ENCODE assay signal across 1 cellular context in the genomic region with DNA sequence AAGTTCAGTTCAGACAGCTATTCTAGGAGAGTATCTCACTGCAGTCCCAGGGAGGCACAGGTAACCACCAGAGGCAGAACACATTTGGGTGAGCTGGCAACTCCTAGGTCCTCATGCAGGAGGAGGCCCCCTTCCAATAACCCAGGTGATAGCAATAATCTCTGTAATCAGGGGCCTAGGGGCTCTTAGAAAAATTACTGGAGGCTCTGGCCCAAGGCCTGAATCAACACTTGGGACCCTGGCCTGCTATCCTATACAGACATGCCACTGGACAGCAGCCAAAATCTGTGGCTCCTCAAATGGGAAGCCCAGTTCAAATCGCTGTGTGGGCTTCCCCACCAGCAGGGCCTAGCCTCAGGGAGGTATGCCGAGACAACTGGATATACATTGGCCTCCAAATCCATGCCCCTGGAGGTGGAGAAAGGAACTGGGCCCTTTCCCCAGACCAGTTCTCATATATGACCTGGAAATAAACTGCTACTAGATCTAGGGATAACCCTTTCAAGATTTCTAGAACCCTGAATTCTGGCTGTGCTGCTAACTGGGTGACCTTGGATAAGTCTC.
A peak's percentile ranks its signal among the peaks of the same experiment; 100 is the strongest.
TF ChIP-seq lines count a peak whose summit lies in the region.

No MANE protein-coding gene starts in this region.

TF ChIP-seq in HepG2, 621 proteins besides CTCF, POLR2A, EP300 and RAD21 (continues in another document):
- TF ChIP-seq ZNF788 (CRISPR knock-in tag; IDR thresholded peaks at IDR 0.05; ENCODE audit: borderline replicate concordance) (peak; percentile 18; the same call in 1 of the 2 replicates), PHF5A (CRISPR knock-in tag; IDR thresholded peaks at IDR 0.05; ENCODE audit: low read depth, unreplicated experiment) (no peak), ZNF772 (CRISPR knock-in tag; IDR thresholded peaks at IDR 0.05) (0 out of 2 replicates have a peak, but pooled peaks have one; percentile 38), ZBTB7B (CRISPR knock-in tag; IDR thresholded peaks at IDR 0.05) (peak; percentile 26; the same call in 1 of the 2 replicates), ZNF264 (CRISPR knock-in tag; IDR thresholded peaks at IDR 0.05) (no peak), ZBTB3 (CRISPR knock-in tag; IDR thresholded peaks at IDR 0.05; ENCODE audit: borderline replicate concordance, low read depth) (0 out of 2 replicates have a peak, but pooled peaks have one; percentile 43), TAF15 (IDR thresholded peaks at IDR 0.05; ENCODE audit: low read depth, low read length, poor library complexity, severe bottlenecking) (no peak), PHF8 (CRISPR knock-in tag; IDR thresholded peaks at IDR 0.05) (0 out of 2 replicates have a peak, but pooled peaks have one; percentile 32), ZNF230 (CRISPR knock-in tag; IDR thresholded peaks at IDR 0.05) (0 out of 2 replicates have a peak, but pooled peaks have one; percentile 70), ZFY (CRISPR knock-in tag; IDR thresholded peaks at IDR 0.05) (peak; percentile 79), MZF1 (CRISPR knock-in tag; IDR thresholded peaks at IDR 0.05; ENCODE audit: borderline replicate concordance) (no peak), MED1 (CRISPR knock-in tag; IDR thresholded peaks at IDR 0.05) (0 out of 2 replicates have a peak, but pooled peaks have one; percentile 2), SAP130 (CRISPR knock-in tag; IDR thresholded peaks at IDR 0.05; ENCODE audit: low read depth) (peak; percentile 34; the same call in 1 of the 2 replicates), ZNF556 (CRISPR knock-in tag; IDR thresholded peaks at IDR 0.05; ENCODE audit: borderline replicate concordance) (peak; percentile 83; the same call in 1 of the 2 replicates), GFI1 (CRISPR knock-in tag; IDR thresholded peaks at IDR 0.05; ENCODE audit: borderline replicate concordance) (peak; percentile 41; the same call in 1 of the 2 replicates), PAWR (CRISPR knock-in tag; IDR thresholded peaks at IDR 0.05; ENCODE audit: borderline replicate concordance) (peak; percentile 39; the same call in 1 of the 2 replicates), ZKSCAN8 (CRISPR knock-in tag; IDR thresholded peaks at IDR 0.05; ENCODE audit: borderline replicate concordance) (0 out of 2 replicates have a peak, but pooled peaks have one; percentile 1), ZNF629 (CRISPR knock-in tag; conservative IDR thresholded peaks at IDR 0.05) (0 out of 2 replicates have a peak, but pooled peaks have one; percentile 26), ZNF615 (CRISPR knock-in tag; IDR thresholded peaks at IDR 0.05; ENCODE audit: borderline replicate concordance) (peak; percentile 81; the same call in 1 of the 2 replicates), PHF21A (CRISPR knock-in tag; IDR thresholded peaks at IDR 0.05) (peak; percentile 68; the same call in 1 of the 2 replicates), ZNF430 (CRISPR knock-in tag; IDR thresholded peaks at IDR 0.05) (no peak), ELF4 (CRISPR knock-in tag; IDR thresholded peaks at IDR 0.05; ENCODE audit: borderline replicate concordance) (0 out of 2 replicates have a peak, but pooled peaks have one; percentile 43), GATAD1 (CRISPR knock-in tag; IDR thresholded peaks at IDR 0.05) (no peak), TEAD3 (CRISPR knock-in tag; optimal IDR thresholded peaks at IDR 0.05; ENCODE audit: borderline replicate concordance) (peak; percentile 56), SMYD3 (CRISPR knock-in tag; IDR thresholded peaks at IDR 0.05) (no peak), MAFF (IDR thresholded peaks at IDR 0.05; ENCODE audit: low read depth, low read length) (no peak), HNRNPK (IDR thresholded peaks at IDR 0.05; ENCODE audit: low read depth, low read length, poor library complexity, severe bottlenecking) (no peak), RBAK (CRISPR knock-in tag; IDR thresholded peaks at IDR 0.05) (no peak), HES4 (CRISPR knock-in tag; IDR thresholded peaks at IDR 0.05; ENCODE audit: borderline replicate concordance) (no peak), ZNF644 (CRISPR knock-in tag; IDR thresholded peaks at IDR 0.05; ENCODE audit: low read depth) (0 out of 2 replicates have a peak, but pooled peaks have one; percentile 30), ZNF12 (CRISPR knock-in tag; IDR thresholded peaks at IDR 0.05) (0 out of 2 replicates have a peak, but pooled peaks have one; percentile 51), ZNF274 (CRISPR knock-in tag; IDR thresholded peaks at IDR 0.05) (no peak), MEIS2 (CRISPR knock-in tag; IDR thresholded peaks at IDR 0.05) (no peak), SPEN (CRISPR knock-in tag; IDR thresholded peaks at IDR 0.05; ENCODE audit: low read depth) (0 out of 2 replicates have a peak, but pooled peaks have one; percentile 29), HDAC2 (CRISPR knock-in tag; IDR thresholded peaks at IDR 0.05) (0 out of 2 replicates have a peak, but pooled peaks have one; percentile 7), POLR2G (IDR thresholded peaks at IDR 0.05; ENCODE audit: low read depth, low read length) (peak; percentile 67), TEAD2 (CRISPR knock-in tag; IDR thresholded peaks at IDR 0.05) (no peak), AHR (CRISPR knock-in tag; IDR thresholded peaks at IDR 0.05) (0 out of 2 replicates have a peak, but pooled peaks have one; percentile 54)
- TF ChIP-seq, protein P1, sequence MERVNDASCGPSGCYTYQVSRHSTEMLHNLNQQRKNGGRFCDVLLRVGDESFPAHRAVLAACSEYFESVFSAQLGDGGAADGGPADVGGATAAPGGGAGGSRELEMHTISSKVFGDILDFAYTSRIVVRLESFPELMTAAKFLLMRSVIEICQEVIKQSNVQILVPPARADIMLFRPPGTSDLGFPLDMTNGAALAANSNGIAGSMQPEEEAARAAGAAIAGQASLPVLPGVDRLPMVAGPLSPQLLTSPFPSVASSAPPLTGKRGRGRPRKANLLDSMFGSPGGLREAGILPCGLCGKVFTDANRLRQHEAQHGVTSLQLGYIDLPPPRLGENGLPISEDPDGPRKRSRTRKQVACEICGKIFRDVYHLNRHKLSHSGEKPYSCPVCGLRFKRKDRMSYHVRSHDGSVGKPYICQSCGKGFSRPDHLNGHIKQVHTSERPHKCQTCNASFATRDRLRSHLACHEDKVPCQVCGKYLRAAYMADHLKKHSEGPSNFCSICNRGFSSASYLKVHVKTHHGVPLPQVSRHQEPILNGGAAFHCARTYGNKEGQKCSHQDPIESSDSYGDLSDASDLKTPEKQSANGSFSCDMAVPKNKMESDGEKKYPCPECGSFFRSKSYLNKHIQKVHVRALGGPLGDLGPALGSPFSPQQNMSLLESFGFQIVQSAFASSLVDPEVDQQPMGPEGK (CRISPR knock-in tag; IDR thresholded peaks at IDR 0.05): peak; percentile 55; the same call in 1 of the 2 replicates
- TF ChIP-seq, protein P2, sequence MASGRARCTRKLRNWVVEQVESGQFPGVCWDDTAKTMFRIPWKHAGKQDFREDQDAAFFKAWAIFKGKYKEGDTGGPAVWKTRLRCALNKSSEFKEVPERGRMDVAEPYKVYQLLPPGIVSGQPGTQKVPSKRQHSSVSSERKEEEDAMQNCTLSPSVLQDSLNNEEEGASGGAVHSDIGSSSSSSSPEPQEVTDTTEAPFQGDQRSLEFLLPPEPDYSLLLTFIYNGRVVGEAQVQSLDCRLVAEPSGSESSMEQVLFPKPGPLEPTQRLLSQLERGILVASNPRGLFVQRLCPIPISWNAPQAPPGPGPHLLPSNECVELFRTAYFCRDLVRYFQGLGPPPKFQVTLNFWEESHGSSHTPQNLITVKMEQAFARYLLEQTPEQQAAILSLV (CRISPR knock-in tag; IDR thresholded peaks at IDR 0.05; ENCODE audit: borderline replicate concordance): 0 out of 2 replicates have a peak, but pooled peaks have one; percentile 45
- TF ChIP-seq, protein P3, sequence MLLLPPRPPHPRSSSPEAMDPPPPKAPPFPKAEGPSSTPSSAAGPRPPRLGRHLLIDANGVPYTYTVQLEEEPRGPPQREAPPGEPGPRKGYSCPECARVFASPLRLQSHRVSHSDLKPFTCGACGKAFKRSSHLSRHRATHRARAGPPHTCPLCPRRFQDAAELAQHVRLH (CRISPR knock-in tag; IDR thresholded peaks at IDR 0.05; ENCODE audit: borderline replicate concordance, low read depth): 0 out of 2 replicates have a peak, but pooled peaks have one; percentile 23
- TF ChIP-seq, protein P4, sequence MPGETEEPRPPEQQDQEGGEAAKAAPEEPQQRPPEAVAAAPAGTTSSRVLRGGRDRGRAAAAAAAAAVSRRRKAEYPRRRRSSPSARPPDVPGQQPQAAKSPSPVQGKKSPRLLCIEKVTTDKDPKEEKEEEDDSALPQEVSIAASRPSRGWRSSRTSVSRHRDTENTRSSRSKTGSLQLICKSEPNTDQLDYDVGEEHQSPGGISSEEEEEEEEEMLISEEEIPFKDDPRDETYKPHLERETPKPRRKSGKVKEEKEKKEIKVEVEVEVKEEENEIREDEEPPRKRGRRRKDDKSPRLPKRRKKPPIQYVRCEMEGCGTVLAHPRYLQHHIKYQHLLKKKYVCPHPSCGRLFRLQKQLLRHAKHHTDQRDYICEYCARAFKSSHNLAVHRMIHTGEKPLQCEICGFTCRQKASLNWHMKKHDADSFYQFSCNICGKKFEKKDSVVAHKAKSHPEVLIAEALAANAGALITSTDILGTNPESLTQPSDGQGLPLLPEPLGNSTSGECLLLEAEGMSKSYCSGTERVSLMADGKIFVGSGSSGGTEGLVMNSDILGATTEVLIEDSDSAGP (CRISPR knock-in tag; IDR thresholded peaks at IDR 0.05; ENCODE audit: borderline replicate concordance): 0 out of 2 replicates have a peak, but pooled peaks have one; percentile 45
- TF ChIP-seq, protein P5, sequence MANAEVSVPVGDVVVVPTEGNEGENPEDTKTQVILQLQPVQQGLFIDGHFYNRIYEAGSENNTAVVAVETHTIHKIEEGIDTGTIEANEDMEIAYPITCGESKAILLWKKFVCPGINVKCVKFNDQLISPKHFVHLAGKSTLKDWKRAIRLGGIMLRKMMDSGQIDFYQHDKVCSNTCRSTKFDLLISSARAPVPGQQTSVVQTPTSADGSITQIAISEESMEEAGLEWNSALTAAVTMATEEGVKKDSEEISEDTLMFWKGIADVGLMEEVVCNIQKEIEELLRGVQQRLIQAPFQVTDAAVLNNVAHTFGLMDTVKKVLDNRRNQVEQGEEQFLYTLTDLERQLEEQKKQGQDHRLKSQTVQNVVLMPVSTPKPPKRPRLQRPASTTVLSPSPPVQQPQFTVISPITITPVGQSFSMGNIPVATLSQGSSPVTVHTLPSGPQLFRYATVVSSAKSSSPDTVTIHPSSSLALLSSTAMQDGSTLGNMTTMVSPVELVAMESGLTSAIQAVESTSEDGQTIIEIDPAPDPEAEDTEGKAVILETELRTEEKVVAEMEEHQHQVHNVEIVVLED (CRISPR knock-in tag; IDR thresholded peaks at IDR 0.05; ENCODE audit: borderline replicate concordance): 0 out of 2 replicates have a peak, but pooled peaks have one; percentile 16
- TF ChIP-seq, protein P6, sequence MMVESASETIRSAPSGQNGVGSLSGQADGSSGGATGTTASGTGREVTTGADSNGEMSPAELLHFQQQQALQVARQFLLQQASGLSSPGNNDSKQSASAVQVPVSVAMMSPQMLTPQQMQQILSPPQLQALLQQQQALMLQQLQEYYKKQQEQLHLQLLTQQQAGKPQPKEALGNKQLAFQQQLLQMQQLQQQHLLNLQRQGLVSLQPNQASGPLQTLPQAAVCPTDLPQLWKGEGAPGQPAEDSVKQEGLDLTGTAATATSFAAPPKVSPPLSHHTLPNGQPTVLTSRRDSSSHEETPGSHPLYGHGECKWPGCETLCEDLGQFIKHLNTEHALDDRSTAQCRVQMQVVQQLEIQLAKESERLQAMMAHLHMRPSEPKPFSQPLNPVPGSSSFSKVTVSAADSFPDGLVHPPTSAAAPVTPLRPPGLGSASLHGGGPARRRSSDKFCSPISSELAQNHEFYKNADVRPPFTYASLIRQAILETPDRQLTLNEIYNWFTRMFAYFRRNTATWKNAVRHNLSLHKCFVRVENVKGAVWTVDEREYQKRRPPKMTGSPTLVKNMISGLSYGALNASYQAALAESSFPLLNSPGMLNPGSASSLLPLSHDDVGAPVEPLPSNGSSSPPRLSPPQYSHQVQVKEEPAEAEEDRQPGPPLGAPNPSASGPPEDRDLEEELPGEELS (CRISPR knock-in tag; IDR thresholded peaks at IDR 0.05): 0 out of 2 replicates have a peak, but pooled peaks have one; percentile 5
- TF ChIP-seq, protein P7, sequence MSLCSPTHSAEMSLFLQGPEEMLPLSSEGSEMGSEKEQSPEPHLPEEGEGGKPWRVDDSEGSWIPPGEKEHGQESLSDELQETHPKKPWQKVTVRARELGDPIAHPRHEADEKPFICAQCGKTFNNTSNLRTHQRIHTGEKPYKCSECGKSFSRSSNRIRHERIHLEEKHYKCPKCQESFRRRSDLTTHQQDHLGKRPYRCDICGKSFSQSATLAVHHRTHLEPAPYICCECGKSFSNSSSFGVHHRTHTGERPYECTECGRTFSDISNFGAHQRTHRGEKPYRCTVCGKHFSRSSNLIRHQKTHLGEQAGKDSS (CRISPR knock-in tag; IDR thresholded peaks at IDR 0.05; ENCODE audit: borderline replicate concordance, low read depth): 0 out of 2 replicates have a peak, but pooled peaks have one; percentile 52
- TF ChIP-seq, protein P8, sequence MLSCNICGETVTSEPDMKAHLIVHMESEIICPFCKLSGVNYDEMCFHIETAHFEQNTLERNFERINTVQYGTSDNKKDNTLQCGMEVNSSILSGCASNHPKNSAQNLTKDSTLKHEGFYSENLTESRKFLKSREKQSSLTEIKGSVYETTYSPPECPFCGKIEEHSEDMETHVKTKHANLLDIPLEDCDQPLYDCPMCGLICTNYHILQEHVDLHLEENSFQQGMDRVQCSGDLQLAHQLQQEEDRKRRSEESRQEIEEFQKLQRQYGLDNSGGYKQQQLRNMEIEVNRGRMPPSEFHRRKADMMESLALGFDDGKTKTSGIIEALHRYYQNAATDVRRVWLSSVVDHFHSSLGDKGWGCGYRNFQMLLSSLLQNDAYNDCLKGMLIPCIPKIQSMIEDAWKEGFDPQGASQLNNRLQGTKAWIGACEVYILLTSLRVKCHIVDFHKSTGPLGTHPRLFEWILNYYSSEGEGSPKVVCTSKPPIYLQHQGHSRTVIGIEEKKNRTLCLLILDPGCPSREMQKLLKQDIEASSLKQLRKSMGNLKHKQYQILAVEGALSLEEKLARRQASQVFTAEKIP (CRISPR knock-in tag; IDR thresholded peaks at IDR 0.05; ENCODE audit: borderline replicate concordance): no peak
- TF ChIP-seq, protein P9, sequence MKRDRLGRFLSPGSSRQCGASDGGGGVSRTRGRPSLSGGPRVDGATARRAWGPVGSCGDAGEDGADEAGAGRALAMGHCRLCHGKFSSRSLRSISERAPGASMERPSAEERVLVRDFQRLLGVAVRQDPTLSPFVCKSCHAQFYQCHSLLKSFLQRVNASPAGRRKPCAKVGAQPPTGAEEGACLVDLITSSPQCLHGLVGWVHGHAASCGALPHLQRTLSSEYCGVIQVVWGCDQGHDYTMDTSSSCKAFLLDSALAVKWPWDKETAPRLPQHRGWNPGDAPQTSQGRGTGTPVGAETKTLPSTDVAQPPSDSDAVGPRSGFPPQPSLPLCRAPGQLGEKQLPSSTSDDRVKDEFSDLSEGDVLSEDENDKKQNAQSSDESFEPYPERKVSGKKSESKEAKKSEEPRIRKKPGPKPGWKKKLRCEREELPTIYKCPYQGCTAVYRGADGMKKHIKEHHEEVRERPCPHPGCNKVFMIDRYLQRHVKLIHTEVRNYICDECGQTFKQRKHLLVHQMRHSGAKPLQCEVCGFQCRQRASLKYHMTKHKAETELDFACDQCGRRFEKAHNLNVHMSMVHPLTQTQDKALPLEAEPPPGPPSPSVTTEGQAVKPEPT (CRISPR knock-in tag; IDR thresholded peaks at IDR 0.05; ENCODE audit: low read depth): 0 out of 2 replicates have a peak, but pooled peaks have one; percentile 55
- TF ChIP-seq, protein P10, sequence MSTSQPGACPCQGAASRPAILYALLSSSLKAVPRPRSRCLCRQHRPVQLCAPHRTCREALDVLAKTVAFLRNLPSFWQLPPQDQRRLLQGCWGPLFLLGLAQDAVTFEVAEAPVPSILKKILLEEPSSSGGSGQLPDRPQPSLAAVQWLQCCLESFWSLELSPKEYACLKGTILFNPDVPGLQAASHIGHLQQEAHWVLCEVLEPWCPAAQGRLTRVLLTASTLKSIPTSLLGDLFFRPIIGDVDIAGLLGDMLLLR (CRISPR knock-in tag; IDR thresholded peaks at IDR 0.05): no peak
